ENCODE assay signal across 19 cellular contexts in genomic region chr17:19328441-19329061, GRCh38. TPM values are rescaled to one million over a fixed set of nuclear protein-coding genes. Genes with fewer than 3 reads are reported as not detected.
"Had no signal": no experiment of that assay in that cellular context is flagged by ENCODE, and none has a peak within 500 bp of the region (broad histone marks: within the 10 kb centered on the region; RNA-seq: fewer than 3 reads in every experiment).

No MANE protein-coding gene starts in this region.

- DNase-seq: activated CD4-positive, alpha-beta T cell treated with anti-CD3 and anti-CD28 coated beads for 1 hour; activated CD8-positive, alpha-beta T cell treated with anti-CD3 and anti-CD28 coated beads for 36 hours; activated naive CD8-positive, alpha-beta T cell treated with anti-CD3 and anti-CD28 coated beads for 36 hours; activated T-cell treated with anti-CD3 and anti-CD28 coated beads, Interleukin-2, amount 50 U/mL, for 72 hours; amygdala; body of pancreas; cortex of kidney; effector CD4-positive, alpha-beta T cell; hypothalamus; naive B cell; stimulated activated naive CD8-positive, alpha-beta T cell treated with anti-CD3 and anti-CD28 coated beads, Interleukin-15, Interleukin-2, amounts not matched to agents 100 U/mL and 50 U/mL, for 24 hours; transverse colon had no signal

- H3K4me3 ChIP-seq: body of pancreas, esophagus muscularis mucosa, lung, pancreas, skin epidermis, transverse colon had no signal

- H3K9me3 Mint-ChIP-seq: central memory CD8-positive, alpha-beta T cell had no signal

- H3K4me3 Mint-ChIP-seq: activated CD8-positive, alpha-beta T cell treated with anti-CD3 and anti-CD28 coated beads for 36 hours; activated naive CD8-positive, alpha-beta T cell treated with anti-CD3 and anti-CD28 coated beads for 36 hours; activated T-cell treated with anti-CD3 and anti-CD28 coated beads, Interleukin-2, amount 50 U/mL, for 72 hours; central memory CD8-positive, alpha-beta T cell; naive B cell; T-helper 2 cell treated with Interferon-gamma antibody and Interleukin-4, amounts not matched to agents 5 μg/mL and 100 μg/mL, for 36 hours had no signal

- H3K9me3 ChIP-seq: body of pancreas, esophagus muscularis mucosa, pancreas had no signal

- H3K27ac Mint-ChIP-seq: activated CD8-positive, alpha-beta T cell treated with anti-CD3 and anti-CD28 coated beads for 36 hours; activated naive CD8-positive, alpha-beta T cell treated with anti-CD3 and anti-CD28 coated beads for 36 hours; activated T-cell treated with anti-CD3 and anti-CD28 coated beads, Interleukin-2, amount 50 U/mL, for 72 hours; naive B cell; T-helper 2 cell treated with Interferon-gamma antibody and Interleukin-4, amounts not matched to agents 5 μg/mL and 100 μg/mL, for 36 hours had no signal

- H3K4me1 ChIP-seq: body of pancreas, esophagus muscularis mucosa, pancreas, transverse colon had no signal

- H3K27me3 Mint-ChIP-seq: central memory CD8-positive, alpha-beta T cell had no signal

- H3K4me1 Mint-ChIP-seq: central memory CD8-positive, alpha-beta T cell had no signal

- ATAC-seq: activated CD8-positive, alpha-beta T cell treated with anti-CD3 and anti-CD28 coated beads for 36 hours; activated T-cell treated with anti-CD3 and anti-CD28 coated beads, Interleukin-2, amount 50 U/mL, for 72 hours; body of pancreas; pancreas; stimulated activated naive CD8-positive, alpha-beta T cell treated with anti-CD3 and anti-CD28 coated beads, Interleukin-15, Interleukin-2, amounts not matched to agents 100 U/mL and 50 U/mL, for 24 hours had no signal

- H3K27me3 ChIP-seq: body of pancreas, esophagus muscularis mucosa, pancreas, transverse colon had no signal

- H3K36me3 Mint-ChIP-seq: activated naive CD8-positive, alpha-beta T cell treated with anti-CD3 and anti-CD28 coated beads for 36 hours had no signal

- FAIRE-seq: pancreas had no signal

- H3K27ac ChIP-seq: body of pancreas, esophagus muscularis mucosa, pancreas, transverse colon had no signal

RNA-seq across cellular contexts. Expression of gene MFAP4, which starts 58.4 kb away (rescaled TPM):
- total RNA-seq: glomerular endothelial cell had no signal
